In genomic region chr9:89750117-89750551, GRCh38 we compare ENCODE assay signal across 10 cellular contexts.
DNase-seq lines count a peak whose midpoint lies in the region; ATAC-seq, FAIRE-seq and TF ChIP-seq lines count a peak whose summit lies in the region.
"Had no signal": no experiment of that assay in that cellular context is flagged by ENCODE, and none has a peak within 500 bp of the region (broad histone marks: within the 10 kb centered on the region; RNA-seq: fewer than 3 reads in every experiment).

No MANE protein-coding gene starts in this region.

- no peaks in the 10 kb centered on the region for H3K36me3 Mint-ChIP-seq in T-helper 17 cell (ENCODE audit: low read depth)
- H3K36me3 Mint-ChIP-seq in activated naive CD4-positive, alpha-beta T cell treated with anti-CD3 and anti-CD28 coated beads, Interleukin-2, amount 50 U/mL, for 72 hours = peaks cover 0 to 8% of the 10 kb centered on the region in 2 donors

- H3K4me1 Mint-ChIP-seq in T-helper 17 cell = peaks cover 33% of the 10 kb centered on the region

- DNase-seq in NCI-H2107 treated with DMSO at 0.1 percent for 48 hours (lab: John Stamatoyannopoulos, UW; ENCODE audit: unreplicated experiment) = peak; percentile 48
- no peak for DNase-seq in NCI-H2107 (lab: John Stamatoyannopoulos, UW)
- no peak for DNase-seq in T-helper 17 cell
- DNase-seq in kidney = peak; percentile 44
- DNase-seq in superior temporal gyrus (ENCODE audit: extremely low spot score) = peak; percentile 37
- no peak for DNase-seq in activated naive CD4-positive, alpha-beta T cell treated with anti-CD3 and anti-CD28 coated beads, Interleukin-2, amount 50 U/mL, for 72 hours (ENCODE audit: low spot score in 2 of 2)
- no peak for DNase-seq in GM19240 (ENCODE audit: insufficient read length, low spot score)
- DNase-seq: NCI-H2029 had no signal

- peaks cover 0 to 4% of the 10 kb centered on the region in 2 donors for H3K4me1 ChIP-seq in kidney (ENCODE audit: control insufficient read depth in 1 of 2, insufficient read depth in 1 of 2, low read depth in 1 of 2, low read length in 2 of 2)

- ATAC-seq in T-helper 17 cell (no peak), GM19452 (IDR thresholded peaks at IDR 0.05; ENCODE audit: unreplicated experiment) (no peak)
- ATAC-seq in activated naive CD4-positive, alpha-beta T cell treated with anti-CD3 and anti-CD28 coated beads, Interleukin-2, amount 50 U/mL, for 72 hours = no peak

- intact Hi-C loops in kidney (cut with DNase I) = no loop called here

- no peak overlapping the region for H3K9ac ChIP-seq in kidney (ENCODE audit: low read length in 2 of 2)

- H3K4me3 Mint-ChIP-seq in T-helper 17 cell = no peak overlapping the region

- H3K27me3 Mint-ChIP-seq in T-helper 17 cell = no peaks in the 10 kb centered on the region

- H3K27ac Mint-ChIP-seq in T-helper 17 cell = peak overlapping the region; percentile 0
- no peak overlapping the region for H3K27ac Mint-ChIP-seq in activated naive CD4-positive, alpha-beta T cell treated with anti-CD3 and anti-CD28 coated beads, Interleukin-2, amount 50 U/mL, for 72 hours

- H3K4me3 ChIP-seq in kidney (ENCODE audit: low read length in 2 of 2) = no peak overlapping the region

- no peak for FAIRE-seq in kidney (lab: Jason Lieb, UNC)
- FAIRE-seq: A204.1 had no signal

- TF ChIP-seq CTCF in kidney (IDR thresholded peaks at IDR 0.05; ENCODE audit: borderline replicate concordance, extremely low read depth, insufficient read depth) = no peak

- H3K9me3 ChIP-seq in T-helper 17 cell (ENCODE audit: control insufficient read depth, low read length, poor library complexity, severe bottlenecking) = no peaks in the 10 kb centered on the region
- H3K9me3 ChIP-seq in kidney (ENCODE audit: control insufficient read depth in 1 of 2, low read length in 2 of 2) = no peaks in the 10 kb centered on the region

- peaks cover 0 to 4% of the 10 kb centered on the region in 2 donors for H3K9me3 Mint-ChIP-seq in activated naive CD4-positive, alpha-beta T cell treated with anti-CD3 and anti-CD28 coated beads, Interleukin-2, amount 50 U/mL, for 72 hours

- no peak overlapping the region for H3K27ac ChIP-seq in kidney (ENCODE audit: low read depth in 2 of 2, low read length in 2 of 2)

- no peaks in the 10 kb centered on the region for H3K36me3 ChIP-seq in kidney (ENCODE audit: control insufficient read depth in 1 of 2, insufficient read depth in 2 of 2, low read length in 2 of 2)

Comparison
In these comparisons a context has a peak if more than half of its experiments do, and no peak if none do; other contexts are left out.
1. DNase-seq: peak in NCI-H2107 treated with DMSO at 0.1 percent for 48 hours (single experiment), kidney (single experiment) and superior temporal gyrus (single experiment); none in NCI-H2107 (single experiment), T-helper 17 cell (0 of 3), activated naive CD4-positive, alpha-beta T cell treated with anti-CD3 and anti-CD28 coated beads, Interleukin-2, amount 50 U/mL, for 72 hours (0 of 2) and GM19240 (single experiment).